ENCODE assay signal across 8 cellular contexts in the genomic region with DNA sequence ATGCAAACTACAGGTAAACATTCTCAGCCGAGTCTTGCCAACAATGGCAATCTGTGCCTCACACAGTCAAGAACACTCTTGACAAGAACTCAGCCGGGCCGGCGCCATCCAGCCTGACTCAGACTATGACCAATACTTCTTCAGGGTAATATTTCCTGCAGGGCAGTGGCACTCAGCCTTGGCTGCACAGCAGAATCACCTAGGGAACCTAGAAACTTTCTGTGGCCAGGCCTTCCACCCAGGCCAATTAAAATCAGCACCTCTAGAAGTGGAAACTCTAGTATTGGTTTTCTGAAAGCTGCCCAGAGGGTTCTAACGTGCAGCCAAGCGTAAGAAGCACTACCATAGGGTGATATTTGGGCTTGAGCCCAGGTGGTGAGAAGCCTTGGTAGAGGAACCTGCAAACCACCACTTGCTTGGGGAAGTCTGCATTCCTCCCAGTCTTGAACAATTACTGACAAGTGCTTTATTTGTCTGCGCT.
DNase-seq lines count a peak whose midpoint lies in the region; ATAC-seq, FAIRE-seq and TF ChIP-seq lines count a peak whose summit lies in the region.
"Had no signal": no experiment of that assay in that cellular context is flagged by ENCODE, and none has a peak within 500 bp of the region (broad histone marks: within the 10 kb centered on the region; RNA-seq: fewer than 3 reads in every experiment).

No MANE protein-coding gene starts in this region.

- ATAC-seq in GM19452 (IDR thresholded peaks at IDR 0.05; ENCODE audit: unreplicated experiment) (peak; percentile 91), upper lobe of left lung (ENCODE audit: low FRiP score in 2 of 2) (peak; percentile 79 to 94), T-helper 17 cell (no peak)

- peaks cover 0 to 10% (median 5%) of the 10 kb centered on the region in 4 donors for H3K4me1 ChIP-seq in upper lobe of left lung

- peak overlapping the region; percentile 47 to 69 (median 64) for H3K27ac ChIP-seq in upper lobe of left lung

- DNase-seq in HPDE6-E6E7 (ENCODE audit: extremely low spot score) (peak; percentile 90), bronchial epithelial cell (ENCODE audit: low read depth) (peak; percentile 98), upper lobe of left lung (peak; percentile 75 to 89), T-helper 17 cell (no peak), NCI-H446 treated with DMSO at 0.1 percent for 48 hours (lab: John Stamatoyannopoulos, UW) (no peak)
- DNase-seq in stimulated activated CD4-positive, alpha-beta T cell treated with anti-CD3 and anti-CD28 coated beads, Interleukin-15, amount 100 ng/mL, for 24 hours: no peak
- DNase-seq: stimulated activated CD4-positive, alpha-beta T cell treated with anti-CD3 and anti-CD28 coated beads, Interleukin-4, amount 100 ng/mL, for 1 hour had no signal

- peak in 1 of 4 donors; percentile 69 for TF ChIP-seq EP300 in upper lobe of left lung (IDR thresholded peaks at IDR 0.05)

- no peak for TF ChIP-seq POLR2A in upper lobe of left lung (IDR thresholded peaks at IDR 0.05)

- H3K4me3 ChIP-seq in bronchial epithelial cell (ENCODE audit: low read depth, low read length) (no peak overlapping the region), upper lobe of left lung (no peak overlapping the region)

- no peak overlapping the region for H3K27ac Mint-ChIP-seq in T-helper 17 cell

- peak; percentile 62 for FAIRE-seq in bronchial epithelial cell (lab: Jason Lieb, UNC)

- H3K9me3 ChIP-seq in upper lobe of left lung (no peaks in the 10 kb centered on the region), T-helper 17 cell (ENCODE audit: control insufficient read depth, low read length, poor library complexity, severe bottlenecking) (no peaks in the 10 kb centered on the region)

- H3K36me3 ChIP-seq in bronchial epithelial cell (ENCODE audit: control insufficient read depth, insufficient read depth, low read length) (no peaks in the 10 kb centered on the region), upper lobe of left lung (no peaks in the 10 kb centered on the region)

- H3K4me3 Mint-ChIP-seq in T-helper 17 cell: no peak overlapping the region

- H3K27me3 ChIP-seq in bronchial epithelial cell (ENCODE audit: control insufficient read depth, insufficient read depth, low read length): no peaks in the 10 kb centered on the region
- H3K27me3 ChIP-seq in upper lobe of left lung: no peaks in the 10 kb centered on the region

- WGBS in upper lobe of left lung, 2 donors: 73 to 89% methylated on average over 1 to 7 of the region's 7 CpGs

- H3K4me1 Mint-ChIP-seq in T-helper 17 cell: no peaks in the 10 kb centered on the region

- TF ChIP-seq CTCF in bronchial epithelial cell (IDR thresholded peaks at IDR 0.05; ENCODE audit: insufficient read depth, low read length, severe bottlenecking) (no peak), upper lobe of left lung (IDR thresholded peaks at IDR 0.05) (no peak)

- no peaks in the 10 kb centered on the region for H3K27me3 Mint-ChIP-seq in T-helper 17 cell

- H3K36me3 Mint-ChIP-seq in T-helper 17 cell (ENCODE audit: low read depth): no peaks in the 10 kb centered on the region

Comparison
In these comparisons a context has a peak if more than half of its experiments do, and no peak if none do; other contexts are left out.
1. DNase-seq: peak in HPDE6-E6E7 (single experiment), bronchial epithelial cell (single experiment) and upper lobe of left lung (2 of 2); none in T-helper 17 cell (0 of 3), stimulated activated CD4-positive, alpha-beta T cell treated with anti-CD3 and anti-CD28 coated beads, Interleukin-15, amount 100 ng/mL, for 24 hours (single experiment) and NCI-H446 treated with DMSO at 0.1 percent for 48 hours (single experiment).